In genomic region chr20:38331814-38332213, GRCh38 we compare ENCODE assay signal across 9 cellular contexts. TPM values are rescaled to one million over a fixed set of nuclear protein-coding genes. Genes with fewer than 3 reads are reported as not detected.
"Had no signal": no experiment of that assay in that cellular context is flagged by ENCODE, and none has a peak within 500 bp of the region (broad histone marks: within the 10 kb centered on the region; RNA-seq: fewer than 3 reads in every experiment).

No MANE protein-coding gene starts in this region.

- H3K4me2 ChIP-seq: KMS-11 had no signal

- FAIRE-seq: H1, H54 had no signal

- H3K36me3 ChIP-seq: HAP-1 had no signal

- ATAC-seq: HCT116 had no signal

- H2AFZ ChIP-seq: GM23248 had no signal

- H3K4me1 ChIP-seq: HAP-1 had no signal

- H3K9me3 ChIP-seq: HAP-1 had no signal

- DNase-seq: GM23248, IMR-90, KBM-7 had no signal

- H3K4me3 ChIP-seq: GM23248, HAP-1 had no signal

- H3K27ac ChIP-seq: GM23248, KMS-11 had no signal

RNA-seq across cellular contexts. Expression of gene LBP, which starts 14.5 kb away (rescaled TPM):
- total RNA-seq: GM23248, IMR-90 had no signal
- polyA plus RNA-seq: GM23248, IMR-90 had no signal

RNA-seq across cellular contexts. Expression of gene BPI, which starts 27.9 kb away (rescaled TPM):
- total RNA-seq: GM23248, H1, HT-29, IMR-90 had no signal
- polyA plus RNA-seq: H1 had no signal
